Comparison of ENCODE assay signal across 18 cellular contexts in genomic region chr4:5955856-5956255, GRCh38.
DNase-seq lines count a peak whose midpoint lies in the region; ATAC-seq, FAIRE-seq and TF ChIP-seq lines count a peak whose summit lies in the region.
"Had no signal": no experiment of that assay in that cellular context is flagged by ENCODE, and none has a peak within 500 bp of the region (broad histone marks: within the 10 kb centered on the region; RNA-seq: fewer than 3 reads in every experiment).

No MANE protein-coding gene starts in this region.

- peaks cover 12% of the 10 kb centered on the region for H3K4me1 Mint-ChIP-seq in stimulated activated naive CD8-positive, alpha-beta T cell treated with anti-CD3 and anti-CD28 coated beads, Interleukin-15, amount 100 ng/mL, for 72 hours
- H3K4me1 Mint-ChIP-seq in astrocyte (ENCODE audit: low read depth, unreplicated experiment) (no peaks in the 10 kb centered on the region), mesothelial cell of epicardium (peaks cover 11% of the 10 kb centered on the region)
- H3K4me1 Mint-ChIP-seq in stimulated activated naive B cell treated with anti-CD40 and anti-IgM and Interleukin-4, amounts not matched to agents 10 μg/mL and 1 μg/mL and 100 μg/mL, for 72 hours, result peaks cover 8 to 12% of the 10 kb centered on the region in 2 donors
- H3K4me1 Mint-ChIP-seq: activated B cell treated with CpG ODN at 0.5 μM for 24 hours had no signal

- H4K20me1 ChIP-seq in astrocyte (ENCODE audit: insufficient read depth, low read length), result no peaks in the 10 kb centered on the region

- no peaks in the 10 kb centered on the region for H3K79me2 ChIP-seq in astrocyte (ENCODE audit: insufficient read depth, low read length)

- TF ChIP-seq CTCF in astrocyte (IDR thresholded peaks at IDR 0.05; ENCODE audit: insufficient read depth, low read depth, low read length), result no peak
- TF ChIP-seq CTCF in mesothelial cell of epicardium (IDR thresholded peaks at IDR 0.05; ENCODE audit: unreplicated experiment), result no peak

- no peak overlapping the region for H2AFZ ChIP-seq in astrocyte (ENCODE audit: low read depth, low read length)
- H2AFZ ChIP-seq: PC-9 had no signal

- H3K27me3 ChIP-seq in HUES64 (ENCODE audit: insufficient read depth, low read length), result peaks cover 45% of the 10 kb centered on the region
- H3K27me3 ChIP-seq in astrocyte (ENCODE audit: insufficient read depth, low read length), result peaks cover 8% of the 10 kb centered on the region
- H3K27me3 ChIP-seq: brain microvascular endothelial cell had no signal

- H3K27me3 Mint-ChIP-seq in stimulated activated naive CD8-positive, alpha-beta T cell treated with anti-CD3 and anti-CD28 coated beads, Interleukin-15, amount 100 ng/mL, for 72 hours, result peaks cover 7% of the 10 kb centered on the region
- H3K27me3 Mint-ChIP-seq in astrocyte (ENCODE audit: low read depth, unreplicated experiment) (peaks cover 60% of the 10 kb centered on the region), mesothelial cell of epicardium (ENCODE audit: low read depth) (peaks cover 29% of the 10 kb centered on the region)
- H3K27me3 Mint-ChIP-seq in stimulated activated naive B cell treated with anti-CD40 and anti-IgM and Interleukin-4, amounts not matched to agents 10 μg/mL and 1 μg/mL and 100 μg/mL, for 72 hours, result peaks cover 6 to 27% of the 10 kb centered on the region in 2 donors
- H3K27me3 Mint-ChIP-seq: activated naive CD8-positive, alpha-beta T cell treated with anti-CD3 and anti-CD28 coated beads, Interleukin-2, amount 10 ng/mL, durations not matched to agents 7 days and 5 days had no signal

- no peak overlapping the region for H3K4me3 ChIP-seq in HUES64 (ENCODE audit: low read length)
- no peak overlapping the region for H3K4me3 ChIP-seq in astrocyte (ENCODE audit: insufficient read depth, low read depth, low read length)
- H3K4me3 ChIP-seq: lower lobe of right lung, PC-9 had no signal

- H3K9me3 ChIP-seq in HUES64 (ENCODE audit: insufficient read depth, low read depth, low read length) (no peaks in the 10 kb centered on the region), astrocyte (ENCODE audit: insufficient read depth, low read depth, low read length) (no peaks in the 10 kb centered on the region)
- H3K9me3 ChIP-seq: lower lobe of right lung had no signal

- peak; percentile 61 for ATAC-seq in stimulated activated naive CD8-positive, alpha-beta T cell treated with anti-CD3 and anti-CD28 coated beads, Interleukin-15, amount 100 ng/mL, for 72 hours
- ATAC-seq in stimulated activated naive CD8-positive, alpha-beta T cell treated with anti-CD3 and anti-CD28 coated beads, Interleukin-15, Interleukin-2, amounts not matched to agents 100 U/mL and 50 U/mL, for 24 hours, result no peak
- peak; percentile 61 to 75 for ATAC-seq in stimulated activated naive B cell treated with anti-CD40 and anti-IgM and Interleukin-4, amounts not matched to agents 10 μg/mL and 1 μg/mL and 100 μg/mL, for 72 hours (replicated peaks)
- ATAC-seq in HG02571 (IDR thresholded peaks at IDR 0.05; ENCODE audit: unreplicated experiment) (no peak), HG03095 (IDR thresholded peaks at IDR 0.05; ENCODE audit: unreplicated experiment) (no peak)

- no peak overlapping the region for H3K27ac Mint-ChIP-seq in stimulated activated naive CD8-positive, alpha-beta T cell treated with anti-CD3 and anti-CD28 coated beads, Interleukin-15, amount 100 ng/mL, for 72 hours
- H3K27ac Mint-ChIP-seq in astrocyte (ENCODE audit: unreplicated experiment) (peak overlapping the region; percentile 47), mesothelial cell of epicardium (no peak overlapping the region)
- H3K27ac Mint-ChIP-seq in stimulated activated naive B cell treated with anti-CD40 and anti-IgM and Interleukin-4, amounts not matched to agents 10 μg/mL and 1 μg/mL and 100 μg/mL, for 72 hours, result no peak overlapping the region
- H3K27ac Mint-ChIP-seq: activated B cell treated with CpG ODN at 0.5 μM for 24 hours; activated CD4-positive, alpha-beta memory T cell treated with anti-CD3 and anti-CD28 coated beads, Interleukin-2, amount 10 ng/mL, durations not matched to agents 7 days and 5 days; activated naive CD8-positive, alpha-beta T cell treated with anti-CD3 and anti-CD28 coated beads, Interleukin-2, amount 10 ng/mL, durations not matched to agents 7 days and 5 days had no signal

- FAIRE-seq in astrocyte (lab: Jason Lieb, UNC), result no peak
- FAIRE-seq: islet of Langerhans had no signal

- peak overlapping the region; percentile 35; the same call in 1 of the 2 replicates for H3K27ac ChIP-seq in HUES64 (ENCODE audit: low read depth, low read length)
- no peak overlapping the region for H3K27ac ChIP-seq in astrocyte (ENCODE audit: low read depth, low read length)
- H3K27ac ChIP-seq: brain microvascular endothelial cell, lower lobe of right lung, PC-9 had no signal

- H3K36me3 ChIP-seq in HUES64 (ENCODE audit: insufficient read depth, low read length), result no peaks in the 10 kb centered on the region
- H3K36me3 ChIP-seq in astrocyte (ENCODE audit: insufficient read depth, low read length), result no peaks in the 10 kb centered on the region
- H3K36me3 ChIP-seq: brain microvascular endothelial cell, lower lobe of right lung had no signal

- peaks cover 2% of the 10 kb centered on the region for H3K36me3 Mint-ChIP-seq in astrocyte (ENCODE audit: low read depth, unreplicated experiment)
- H3K36me3 Mint-ChIP-seq in stimulated activated naive B cell treated with anti-CD40 and anti-IgM and Interleukin-4, amounts not matched to agents 10 μg/mL and 1 μg/mL and 100 μg/mL, for 72 hours, result no peaks in the 10 kb centered on the region
- H3K36me3 Mint-ChIP-seq in mesothelial cell of epicardium, result no peaks in the 10 kb centered on the region
- H3K36me3 Mint-ChIP-seq: activated naive CD8-positive, alpha-beta T cell treated with anti-CD3 and anti-CD28 coated beads, Interleukin-2, amount 10 ng/mL, durations not matched to agents 7 days and 5 days had no signal

- H3K9ac ChIP-seq in HUES64 (ENCODE audit: low read depth, low read length), result no peak overlapping the region
- no peak overlapping the region for H3K9ac ChIP-seq in astrocyte (ENCODE audit: low read length)

- H3K4me2 ChIP-seq in astrocyte (ENCODE audit: low read length), result no peak overlapping the region
- H3K4me2 ChIP-seq: PC-9 had no signal

- H3K9me3 Mint-ChIP-seq in stimulated activated naive CD8-positive, alpha-beta T cell treated with anti-CD3 and anti-CD28 coated beads, Interleukin-15, amount 100 ng/mL, for 72 hours, result peaks cover 0 to 4% of the 10 kb centered on the region in 2 donors
- peaks cover 7% of the 10 kb centered on the region for H3K9me3 Mint-ChIP-seq in astrocyte (ENCODE audit: unreplicated experiment)
- no peaks in the 10 kb centered on the region for H3K9me3 Mint-ChIP-seq in stimulated activated naive B cell treated with anti-CD40 and anti-IgM and Interleukin-4, amounts not matched to agents 10 μg/mL and 1 μg/mL and 100 μg/mL, for 72 hours
- H3K9me3 Mint-ChIP-seq in mesothelial cell of epicardium, result no peaks in the 10 kb centered on the region
- H3K9me3 Mint-ChIP-seq: activated B cell treated with CpG ODN at 0.5 μM for 24 hours; activated CD4-positive, alpha-beta memory T cell treated with anti-CD3 and anti-CD28 coated beads, Interleukin-2, amount 10 ng/mL, durations not matched to agents 7 days and 5 days; activated naive CD8-positive, alpha-beta T cell treated with anti-CD3 and anti-CD28 coated beads, Interleukin-2, amount 10 ng/mL, durations not matched to agents 7 days and 5 days had no signal

- 78% methylated on average over 4 of the region's 4 CpGs for WGBS in HUES64

- no peak overlapping the region for H3K4me3 Mint-ChIP-seq in stimulated activated naive CD8-positive, alpha-beta T cell treated with anti-CD3 and anti-CD28 coated beads, Interleukin-15, amount 100 ng/mL, for 72 hours
- H3K4me3 Mint-ChIP-seq in astrocyte (ENCODE audit: unreplicated experiment) (no peak overlapping the region), mesothelial cell of epicardium (no peak overlapping the region)
- no peak overlapping the region for H3K4me3 Mint-ChIP-seq in stimulated activated naive B cell treated with anti-CD40 and anti-IgM and Interleukin-4, amounts not matched to agents 10 μg/mL and 1 μg/mL and 100 μg/mL, for 72 hours
- H3K4me3 Mint-ChIP-seq: activated B cell treated with CpG ODN at 0.5 μM for 24 hours; activated CD4-positive, alpha-beta memory T cell treated with anti-CD3 and anti-CD28 coated beads, Interleukin-2, amount 10 ng/mL, durations not matched to agents 7 days and 5 days; activated naive CD8-positive, alpha-beta T cell treated with anti-CD3 and anti-CD28 coated beads, Interleukin-2, amount 10 ng/mL, durations not matched to agents 7 days and 5 days had no signal

- DNase-seq in stimulated activated naive CD8-positive, alpha-beta T cell treated with anti-CD3 and anti-CD28 coated beads, Interleukin-15, amount 100 ng/mL, for 72 hours, result no peak
- DNase-seq in stimulated activated naive CD8-positive, alpha-beta T cell treated with anti-CD3 and anti-CD28 coated beads, Interleukin-15, Interleukin-2, amounts not matched to agents 100 U/mL and 50 U/mL, for 24 hours, result no peak
- DNase-seq in astrocyte (ENCODE audit: low read depth) (no peak), mesothelial cell of epicardium (ENCODE audit: low spot score in 2 of 2, unreplicated experiment in 2 of 2) (no peak)
- DNase-seq in stimulated activated naive B cell treated with anti-CD40 and anti-IgM and Interleukin-4, amounts not matched to agents 10 μg/mL and 1 μg/mL and 100 μg/mL, for 72 hours, result no peak
- DNase-seq: activated B cell treated with CpG ODN at 0.5 μM for 24 hours; activated CD4-positive, alpha-beta memory T cell treated with anti-CD3 and anti-CD28 coated beads, Interleukin-2, amount 10 ng/mL, durations not matched to agents 7 days and 5 days; activated naive CD8-positive, alpha-beta T cell treated with anti-CD3 and anti-CD28 coated beads, Interleukin-2, amount 10 ng/mL, durations not matched to agents 7 days and 5 days; brain microvascular endothelial cell; hippocampal formation; lower lobe of right lung; occipital lobe; T-helper 2 cell had no signal

- peaks cover 12% of the 10 kb centered on the region for H3K4me1 ChIP-seq in HUES64 (ENCODE audit: insufficient read depth, low read length)
- peaks cover 5% of the 10 kb centered on the region for H3K4me1 ChIP-seq in astrocyte (ENCODE audit: insufficient read depth, low read length)

Comparison
In these comparisons a context has a peak if more than half of its experiments do, and no peak if none do; other contexts are left out.
1. ATAC-seq: peak in stimulated activated naive CD8-positive, alpha-beta T cell treated with anti-CD3 and anti-CD28 coated beads, Interleukin-15, amount 100 ng/mL, for 72 hours (single experiment) and stimulated activated naive B cell treated with anti-CD40 and anti-IgM and Interleukin-4, amounts not matched to agents 10 μg/mL and 1 μg/mL and 100 μg/mL, for 72 hours (2 of 2); none in stimulated activated naive CD8-positive, alpha-beta T cell treated with anti-CD3 and anti-CD28 coated beads, Interleukin-15, Interleukin-2, amounts not matched to agents 100 U/mL and 50 U/mL, for 24 hours (single experiment), HG02571 (single experiment) and HG03095 (single experiment).